8 cellular contexts compared by ENCODE assay signal in the genomic region with DNA sequence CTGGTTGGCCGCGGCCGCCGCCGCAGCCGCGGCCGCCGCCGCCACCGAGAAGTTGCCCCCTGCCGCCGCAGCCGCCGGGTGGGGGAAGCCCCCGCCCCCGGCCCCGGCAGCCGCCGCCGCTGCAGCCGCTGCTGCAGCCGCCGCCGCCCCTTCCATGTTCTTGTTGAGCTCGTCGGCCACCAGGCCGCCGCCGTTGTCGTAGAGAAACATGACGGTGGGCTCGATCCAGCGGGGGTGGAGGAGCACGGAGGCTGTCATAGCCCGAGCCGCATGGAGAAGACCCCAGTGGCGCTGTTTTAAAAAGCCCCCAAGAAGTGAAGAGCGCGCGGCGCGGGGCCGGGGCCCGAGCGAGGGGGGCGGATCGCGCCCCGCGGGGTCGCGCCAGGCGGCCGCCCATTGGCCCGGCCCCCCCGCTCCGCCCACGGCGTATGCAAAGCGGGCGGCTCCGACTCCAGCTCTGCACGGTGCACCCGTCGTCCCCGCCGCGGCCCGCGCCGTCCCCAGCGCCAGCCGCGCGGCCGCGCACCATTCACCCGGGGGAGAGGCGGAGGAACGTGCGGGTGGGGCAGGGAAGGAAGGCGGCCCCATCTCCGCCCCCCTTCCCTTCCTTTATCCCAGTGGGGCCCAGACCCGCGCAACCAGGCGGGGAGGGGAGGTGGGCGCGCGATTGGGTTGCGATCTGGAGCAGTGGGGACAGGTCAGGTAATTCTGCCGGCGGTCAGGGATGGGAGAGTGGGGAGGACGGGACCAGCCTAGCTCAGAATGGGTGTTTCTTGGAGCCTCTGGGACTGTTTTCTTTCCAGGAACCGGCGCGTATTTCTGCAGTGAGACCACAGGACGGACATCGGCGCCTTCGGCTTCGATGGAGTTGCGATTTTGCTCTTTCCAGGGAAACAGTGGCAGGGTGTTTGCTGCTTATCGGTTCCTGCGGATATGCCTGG. TPM values are rescaled to one million over a fixed set of nuclear protein-coding genes. Genes with fewer than 3 reads are reported as not detected.
DNase-seq lines count a peak whose midpoint lies in the region; ATAC-seq and TF ChIP-seq lines count a peak whose summit lies in the region.

A gene (minus strand): TSS at position 272 of the 941 bp plus-strand sequence. CDS start 14 bp downstream, at position 258.

- H3K9ac ChIP-seq in smooth muscle cell (ENCODE audit: low read depth), result no peak within 1 kb of the TSS

- no peak for ATAC-seq in GM18520 (IDR thresholded peaks at IDR 0.05; ENCODE audit: unreplicated experiment)
- no peak for ATAC-seq in HG02884 (IDR thresholded peaks at IDR 0.05; ENCODE audit: unreplicated experiment)

- H3K27me3 ChIP-seq in left ventricle myocardium inferior (ENCODE audit: low read depth), result peaks cover 99% of the 10 kb centered on the region
- H3K27me3 ChIP-seq in smooth muscle cell (ENCODE audit: low read depth), result peaks cover 12% of the 10 kb centered on the region

- H3K4me2 ChIP-seq in smooth muscle cell, result peak within 1 kb of the TSS; percentile 89

- peaks cover 42% of the 10 kb centered on the region for H4K20me1 ChIP-seq in smooth muscle cell (ENCODE audit: low read depth)

- TF ChIP-seq CTCF in WI38 (IDR thresholded peaks at IDR 0.05; ENCODE audit: low read depth, low read length) (no peak), left ventricle myocardium inferior (IDR thresholded peaks at IDR 0.05; ENCODE audit: borderline replicate concordance) (no peak), smooth muscle cell (IDR thresholded peaks at IDR 0.05; ENCODE audit: borderline replicate concordance, insufficient read depth, poor library complexity, severe bottlenecking) (no peak)

- peaks cover 13% of the 10 kb centered on the region for H3F3A ChIP-seq in smooth muscle cell (ENCODE audit: low read depth)

- under 1% methylated on average over 54 of the region's 105 CpGs for WGBS in smooth muscle cell (ENCODE audit: low lambda C conversion rate)

- peaks cover 87% of the 10 kb centered on the region for H3K79me2 ChIP-seq in smooth muscle cell (ENCODE audit: low read depth)

- H3K4me1 ChIP-seq in left ventricle myocardium inferior (peaks cover 38% of the 10 kb centered on the region), smooth muscle cell (ENCODE audit: low read depth) (no peaks in the 10 kb centered on the region)

- no peaks in the 10 kb centered on the region for H3K36me3 ChIP-seq in left ventricle myocardium inferior
- no peaks in the 10 kb centered on the region for H3K36me3 ChIP-seq in smooth muscle cell (ENCODE audit: low read depth)

- no peaks in the 10 kb centered on the region for H3K9me3 ChIP-seq in left ventricle myocardium inferior (replicated peaks)
- H3K9me3 ChIP-seq in smooth muscle cell (replicated peaks; ENCODE audit: low read depth), result no peaks in the 10 kb centered on the region

- DNase-seq in activated gamma-delta T cell (lab: John Stamatoyannopoulos, UW) (peak; percentile 28), activated gamma-delta T cell treated with Interleukin-2 at 50 U/mL for 16 hours (no peak), LoVo (ENCODE audit: low spot score) (peak; percentile 96), left ventricle myocardium inferior (no peak), smooth muscle cell (lab: John Stamatoyannopoulos, UW; ENCODE audit: unreplicated experiment) (no peak)

- peak within 1 kb of the TSS; percentile 23 for H2AFZ ChIP-seq in smooth muscle cell (ENCODE audit: low read depth)

- H3K27ac ChIP-seq in left ventricle myocardium inferior (replicated peaks) (no peak within 1 kb of the TSS), smooth muscle cell (ENCODE audit: low read depth) (peak within 1 kb of the TSS; percentile 52)

- H3K4me3 ChIP-seq in WI38 (ENCODE audit: low read depth, low read length), result 0 out of 2 replicates have a peak within 1 kb of the TSS, but pooled peaks have one; percentile 10
- H3K4me3 ChIP-seq in left ventricle myocardium inferior, result peak within 1 kb of the TSS; percentile 51
- peak within 1 kb of the TSS; percentile 67 for H3K4me3 ChIP-seq in smooth muscle cell

- intact Hi-C loops in left ventricle myocardium inferior (cut with micrococcal nuclease), result loop anchor here (5.0 kb wide), 1 partner anchor 877 kb away; no protein-coding TSS in a partner anchor

RNA-seq across cellular contexts. Expression of the gene that starts here (rescaled TPM):
- not detected for total RNA-seq in left ventricle myocardium inferior
- 14.2 and 21.6 TPM in 2 replicates for total RNA-seq in smooth muscle cell
- 6.2 and 10.0 TPM in 2 replicates for polyA plus RNA-seq in smooth muscle cell

Comparison
In these comparisons a context has a peak if more than half of its experiments do, and no peak if none do; other contexts are left out.
1. RNA of the gene that starts here (total RNA-seq): 14.2 to 21.6 TPM in smooth muscle cell; not detected in left ventricle myocardium inferior (single experiment); every median in the first group is over 10 times any median in the second.
2. DNase-seq: peak in activated gamma-delta T cell (single experiment) and LoVo (single experiment); none in activated gamma-delta T cell treated with Interleukin-2 at 50 U/mL for 16 hours (single experiment), left ventricle myocardium inferior (single experiment) and smooth muscle cell (single experiment).
3. H3K4me3 ChIP-seq: peak in every context shown above with its lines; median percentile 67 in smooth muscle cell; 51 in left ventricle myocardium inferior; 10 in WI38.